8 cellular contexts compared by ENCODE assay signal in the genomic region with DNA sequence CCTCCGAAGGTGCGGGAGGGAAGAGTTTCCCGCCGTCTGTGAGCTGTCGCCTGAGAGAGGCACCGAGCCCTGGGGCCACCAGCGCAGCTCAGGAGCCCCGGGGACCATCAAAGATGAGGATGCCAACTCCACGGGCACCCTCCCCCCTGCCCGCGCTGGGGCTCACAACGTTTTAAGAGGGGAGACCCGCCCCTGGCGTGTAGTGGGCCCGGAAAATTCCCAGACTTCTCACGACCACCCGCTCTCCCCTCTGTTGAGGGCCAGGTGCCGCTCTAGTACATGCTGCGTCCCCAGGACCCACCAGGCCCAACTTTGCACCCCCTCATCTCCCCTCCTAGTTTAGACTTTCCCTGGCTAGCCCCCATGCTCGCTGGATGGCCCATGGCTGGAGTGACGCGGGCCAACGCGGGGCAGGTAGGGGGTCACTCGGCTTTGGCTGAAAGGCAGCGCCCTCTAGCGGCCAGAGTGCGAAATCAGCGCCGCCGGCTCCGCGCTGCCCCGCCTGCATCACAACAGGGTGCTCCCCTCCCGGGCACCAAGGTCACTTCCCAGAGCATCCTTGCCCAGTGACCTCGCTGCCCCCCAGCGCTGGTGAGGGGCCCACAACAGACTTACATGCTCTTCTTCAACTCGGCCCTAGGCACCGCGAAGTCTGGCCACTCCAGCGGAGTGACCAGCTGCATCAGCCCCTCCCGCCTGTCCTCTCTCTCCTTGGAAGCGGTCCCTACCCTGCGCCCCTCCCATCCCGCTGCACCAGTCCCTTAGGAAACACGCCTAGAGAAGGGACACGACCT. TPM values are rescaled to one million over a fixed set of nuclear protein-coding genes. Genes with fewer than 3 reads are reported as not detected.
A peak's percentile ranks its signal among the peaks of the same experiment; 100 is the strongest.
DNase-seq lines count a peak whose midpoint lies in the region; ATAC-seq and TF ChIP-seq lines count a peak whose summit lies in the region.

No MANE protein-coding gene starts in this region.

- no peaks in the 10 kb centered on the region for H3K9me3 Mint-ChIP-seq in activated CD8-positive, alpha-beta memory T cell treated with anti-CD3 and anti-CD28 coated beads, Interleukin-2, amount 10 ng/mL, durations not matched to agents 7 days and 5 days (ENCODE audit: low read depth)
- no peaks in the 10 kb centered on the region for H3K9me3 Mint-ChIP-seq in mesothelial cell of epicardium

- peak; percentile 67 for DNase-seq in GM10266 (ENCODE audit: extremely low spot score)
- peak; percentile 32 for DNase-seq in NCI-H774 (lab: John Stamatoyannopoulos, UW)
- peak; percentile 82 for DNase-seq in activated CD8-positive, alpha-beta memory T cell treated with anti-CD3 and anti-CD28 coated beads, Interleukin-2, amount 10 ng/mL, durations not matched to agents 7 days and 5 days
- DNase-seq in mesothelial cell of epicardium (ENCODE audit: low spot score in 2 of 2, unreplicated experiment in 2 of 2): peak; percentile 51 to 81
- DNase-seq in stimulated activated CD8-positive, alpha-beta memory T cell treated with anti-CD3 and anti-CD28 coated beads, Interleukin-2, amount 100 ng/mL, for 1 hour (ENCODE audit: low read depth in 2 of 2): peak; percentile 43 to 59

- CTCF ChIA-PET in activated CD8-positive, alpha-beta memory T cell treated with anti-CD3 and anti-CD28 coated beads, Interleukin-2, amount 10 ng/mL, durations not matched to agents 7 days and 5 days (lab: Charles Lee): interaction anchor here (0.6 to 2.9 kb wide), 25 partner anchors 9 to 128 kb away, joined by 3 to 15 read pairs (median 4); partner anchors contain the start of gene NUDT17

- H3K4me3 ChIP-seq in endocrine pancreas (ENCODE audit: control insufficient read depth, insufficient read depth, low read length): no peak overlapping the region

- peak overlapping the region; percentile 81 for H3K27ac Mint-ChIP-seq in activated CD8-positive, alpha-beta memory T cell treated with anti-CD3 and anti-CD28 coated beads, Interleukin-2, amount 10 ng/mL, durations not matched to agents 7 days and 5 days
- no peak overlapping the region for H3K27ac Mint-ChIP-seq in mesothelial cell of epicardium

- H3K4me1 ChIP-seq in endocrine pancreas (ENCODE audit: control insufficient read depth, insufficient read depth, low read length): no peaks in the 10 kb centered on the region

- peak; percentile 81 for ATAC-seq in HG02798 (IDR thresholded peaks at IDR 0.05; ENCODE audit: poor library complexity, unreplicated experiment)
- ATAC-seq in activated CD8-positive, alpha-beta memory T cell treated with anti-CD3 and anti-CD28 coated beads, Interleukin-2, amount 10 ng/mL, durations not matched to agents 7 days and 5 days: peak; percentile 88
- no peak for ATAC-seq in HG03460 (IDR thresholded peaks at IDR 0.05; ENCODE audit: unreplicated experiment)

- H3K9me3 ChIP-seq in endocrine pancreas (ENCODE audit: control insufficient read depth, low read length): no peaks in the 10 kb centered on the region

- H3K4me1 Mint-ChIP-seq in activated CD8-positive, alpha-beta memory T cell treated with anti-CD3 and anti-CD28 coated beads, Interleukin-2, amount 10 ng/mL, durations not matched to agents 7 days and 5 days: peaks cover 54% of the 10 kb centered on the region
- H3K4me1 Mint-ChIP-seq in mesothelial cell of epicardium: peaks cover 11% of the 10 kb centered on the region

- no peaks in the 10 kb centered on the region for H3K27me3 ChIP-seq in endocrine pancreas (ENCODE audit: control insufficient read depth, insufficient read depth, low read length)

- H3K36me3 ChIP-seq in endocrine pancreas (ENCODE audit: control insufficient read depth, insufficient read depth, low read length): no peaks in the 10 kb centered on the region

- TF ChIP-seq CTCF in GM10266 (IDR thresholded peaks at IDR 0.05; ENCODE audit: control insufficient read depth, insufficient read depth, low read depth, missing control alignments): peak; percentile 93
- TF ChIP-seq CTCF in mesothelial cell of epicardium (IDR thresholded peaks at IDR 0.05; ENCODE audit: unreplicated experiment): peak; percentile 98

- peaks cover 11% of the 10 kb centered on the region for H3K27me3 Mint-ChIP-seq in activated CD8-positive, alpha-beta memory T cell treated with anti-CD3 and anti-CD28 coated beads, Interleukin-2, amount 10 ng/mL, durations not matched to agents 7 days and 5 days
- peaks cover 13% of the 10 kb centered on the region for H3K27me3 Mint-ChIP-seq in mesothelial cell of epicardium (ENCODE audit: low read depth)

- H3K36me3 Mint-ChIP-seq in activated CD8-positive, alpha-beta memory T cell treated with anti-CD3 and anti-CD28 coated beads, Interleukin-2, amount 10 ng/mL, durations not matched to agents 7 days and 5 days: peaks cover 3% of the 10 kb centered on the region
- no peaks in the 10 kb centered on the region for H3K36me3 Mint-ChIP-seq in mesothelial cell of epicardium

- H3K9ac ChIP-seq in endocrine pancreas (ENCODE audit: control insufficient read depth, insufficient read depth, low read length): peak overlapping the region; percentile 72

- H3K4me3 Mint-ChIP-seq in activated CD8-positive, alpha-beta memory T cell treated with anti-CD3 and anti-CD28 coated beads, Interleukin-2, amount 10 ng/mL, durations not matched to agents 7 days and 5 days: peak overlapping the region; percentile 70
- H3K4me3 Mint-ChIP-seq in mesothelial cell of epicardium: peak overlapping the region; percentile 55

RNA-seq across cellular contexts. Expression of gene CD160, which starts 1.8 kb away (rescaled TPM):
- 1 to 10 TPM; 3.9 to 5.4 TPM for total RNA-seq in activated CD8-positive, alpha-beta memory T cell treated with anti-CD3 and anti-CD28 coated beads, Interleukin-2, amount 10 ng/mL, durations not matched to agents 7 days and 5 days
- total RNA-seq in mesothelial cell of epicardium: 0.23 TPM in 1 of 3 replicates, not detected in the others

RNA-seq across cellular contexts. Expression of gene PDZK1, which starts 13.9 kb away (rescaled TPM):
- total RNA-seq in activated CD8-positive, alpha-beta memory T cell treated with anti-CD3 and anti-CD28 coated beads, Interleukin-2, amount 10 ng/mL, durations not matched to agents 7 days and 5 days: under 1 TPM in 1 of 2 experiments, not detected in 1; 0.12 TPM
- 0.34 to 0.64 TPM (median 0.51 TPM) in 3 replicates for total RNA-seq in mesothelial cell of epicardium

Comparison
In these comparisons a context has a peak if more than half of its experiments do, and no peak if none do; other contexts are left out.
1. DNase-seq: peak in every context shown above with its lines; median percentile 82 in activated CD8-positive, alpha-beta memory T cell treated with anti-CD3 and anti-CD28 coated beads, Interleukin-2, amount 10 ng/mL, durations not matched to agents 7 days and 5 days; 67 in GM10266; 66 in mesothelial cell of epicardium; 51 in stimulated activated CD8-positive, alpha-beta memory T cell treated with anti-CD3 and anti-CD28 coated beads, Interleukin-2, amount 100 ng/mL, for 1 hour; 32 in NCI-H774.